ENCODE assay signal across 18 cellular contexts in genomic region chr6:132730560-132730959, GRCh38. TPM values are rescaled to one million over a fixed set of nuclear protein-coding genes. Genes with fewer than 3 reads are reported as not detected.
DNase-seq lines count a peak whose midpoint lies in the region; ATAC-seq and TF ChIP-seq lines count a peak whose summit lies in the region.
"Had no signal": no experiment of that assay in that cellular context is flagged by ENCODE, and none has a peak within 500 bp of the region (broad histone marks: within the 10 kb centered on the region; RNA-seq: fewer than 3 reads in every experiment).

No MANE protein-coding gene starts in this region.

- peak; percentile 59 for ATAC-seq in lung (ENCODE audit: insufficient read depth, low FRiP score)
- ATAC-seq: T-helper 17 cell had no signal

- H3K27me3 ChIP-seq in lung (ENCODE audit: control insufficient read depth, insufficient read depth), result no peaks in the 10 kb centered on the region
- H3K27me3 ChIP-seq: ovary had no signal

- TF ChIP-seq CTCF in AG09319 (IDR thresholded peaks at IDR 0.05; ENCODE audit: low read depth, low read length), result no peak
- TF ChIP-seq CTCF in epithelial cell of proximal tubule (conservative IDR thresholded peaks at IDR 0.05; ENCODE audit: low read depth, low read length), result no peak
- TF ChIP-seq CTCF in lung (IDR thresholded peaks at IDR 0.05; ENCODE audit: control extremely low read depth, extremely low read depth), result no peak

- H3K4me3 ChIP-seq in epithelial cell of proximal tubule (ENCODE audit: low read depth, low read length), result no peak overlapping the region
- H3K4me3 ChIP-seq in lung, result no peak overlapping the region
- H3K4me3 ChIP-seq: ovary had no signal

- peak; percentile 60 for DNase-seq in AG09319 (ENCODE audit: extremely low read depth, low read depth)
- peak; percentile 65 for DNase-seq in NCI-H460 (ENCODE audit: extremely low read depth, low read depth)
- DNase-seq in epithelial cell of proximal tubule (ENCODE audit: low read depth), result peak; percentile 69
- no peak for DNase-seq in lung (ENCODE audit: low spot score)
- no peak for DNase-seq in HPDE6-E6E7 (ENCODE audit: extremely low spot score)
- DNase-seq in NCI-H1048 (lab: John Stamatoyannopoulos, UW), result no peak
- no peak for DNase-seq in activated CD4-positive, alpha-beta T cell treated with anti-CD3 and anti-CD28 coated beads, Interleukin-2, amount 50 U/mL, for 48 hours
- no peak for DNase-seq in cerebellar cortex (ENCODE audit: low spot score)
- DNase-seq: activated CD4-positive, alpha-beta T cell treated with anti-CD3 and anti-CD28 coated beads, Interleukin-2, amount 10 ng/mL, durations not matched to agents 7 days and 5 days; activated T-cell treated with anti-CD3 and anti-CD28 coated beads, Interleukin-2, amount 50 U/mL, for 48 hours; effector memory CD4-positive, alpha-beta T cell; H9; NCI-H345; ovary; RPMI8226; T-helper 17 cell had no signal

- H3K36me3 ChIP-seq in lung (ENCODE audit: control insufficient read depth in 2 of 2, insufficient read depth in 2 of 2, low read length in 2 of 2), result no peaks in the 10 kb centered on the region
- H3K36me3 ChIP-seq: ovary had no signal

- 32 to 52% methylated on average over 3 of the region's 3 CpGs for WGBS in lung, 2 donors

- no peak overlapping the region for H3K27ac ChIP-seq in lung (ENCODE audit: low read depth in 1 of 2, low read length in 1 of 2)
- H3K27ac ChIP-seq: ovary had no signal

- H3K9me3 ChIP-seq in lung (ENCODE audit: control insufficient read depth in 2 of 2, insufficient read depth in 1 of 2, low read length in 1 of 2), result no peaks in the 10 kb centered on the region
- H3K9me3 ChIP-seq: ovary had no signal

- H3K4me1 ChIP-seq in lung (ENCODE audit: control insufficient read depth in 2 of 2, insufficient read depth in 2 of 2, low read length in 2 of 2), result peaks cover 1 to 3% of the 10 kb centered on the region in 2 donors

RNA-seq across cellular contexts. Expression of gene VNN1, which starts 16.7 kb away (rescaled TPM):
- not detected in 2 replicates for total RNA-seq in NCI-H460 (2014; rRNA removed; shearing (Covaris generic))
- polyA plus RNA-seq in NCI-H460 (2014; cell fraction: nucleus; rRNA removed), result not detected in 2 replicates
- under 0.01 and 0.14 TPM in 2 replicates for total RNA-seq in epithelial cell of proximal tubule
- 1 to 10 TPM; 3.1 to 3.5 TPM for total RNA-seq in lung
- 10 to 100 TPM in 1 of 2 donors, 1 to 10 TPM in 1; 2.2 to 64.9 TPM for polyA plus RNA-seq in lung
- total RNA-seq: activated CD4-positive, alpha-beta T cell treated with anti-CD3 and anti-CD28 coated beads, Interleukin-2, amount 10 ng/mL, durations not matched to agents 7 days and 5 days; B cell; G401; H9 had no signal

RNA-seq across cellular contexts. Expression of gene VNN2, which starts 27.1 kb away (rescaled TPM):
- total RNA-seq in NCI-H460 (2014; rRNA removed; shearing (Covaris generic)), result not detected in 2 replicates
- not detected in 2 replicates for polyA plus RNA-seq in NCI-H460 (2014; cell fraction: nucleus; rRNA removed)
- total RNA-seq in epithelial cell of proximal tubule (0.29 and 1.7 TPM in 2 replicates), lung (10 to 100 TPM; 10.3 to 34.0 TPM)
- 10 to 100 TPM in 1 of 2 donors, 1 to 10 TPM in 1; 2.8 to 59.8 TPM for polyA plus RNA-seq in lung
- total RNA-seq: G401, H9 had no signal

Comparison
In these comparisons a context has a peak if more than half of its experiments do, and no peak if none do; other contexts are left out.
1. DNase-seq: peak in AG09319 (single experiment), NCI-H460 (single experiment) and epithelial cell of proximal tubule (single experiment); none in lung (single experiment), HPDE6-E6E7 (single experiment), NCI-H1048 (single experiment), activated CD4-positive, alpha-beta T cell treated with anti-CD3 and anti-CD28 coated beads, Interleukin-2, amount 50 U/mL, for 48 hours (0 of 2) and cerebellar cortex (single experiment).